Comparison of ENCODE assay signal across 8 cellular contexts in genomic region chr6:27890351-27891299, GRCh38. TPM values are rescaled to one million over a fixed set of nuclear protein-coding genes. Genes with fewer than 3 reads are reported as not detected.
DNase-seq lines count a peak whose midpoint lies in the region; ATAC-seq and TF ChIP-seq lines count a peak whose summit lies in the region.

No MANE protein-coding gene starts in this region.

- no peaks in the 10 kb centered on the region for H3K36me3 ChIP-seq in testis (ENCODE audit: low read depth, missing control alignments)

- WGBS in testis, 2 donors: 3 to 9% methylated on average over 42 to 57 of the region's 57 CpGs

- intact Hi-C loops in testis (cut with DNase I; ENCODE audit: low total_unique reads): no loop called here

- no peaks in the 10 kb centered on the region for H3K27me3 Mint-ChIP-seq in activated CD4-positive, alpha-beta memory T cell treated with anti-CD3 and anti-CD28 coated beads, Interleukin-2, amount 10 ng/mL, durations not matched to agents 7 days and 5 days
- H3K27me3 Mint-ChIP-seq in effector memory CD8-positive, alpha-beta T cell: no peaks in the 10 kb centered on the region

- peaks cover 10% of the 10 kb centered on the region for H3K36me3 Mint-ChIP-seq in activated CD4-positive, alpha-beta memory T cell treated with anti-CD3 and anti-CD28 coated beads, Interleukin-2, amount 10 ng/mL, durations not matched to agents 7 days and 5 days (ENCODE audit: low read depth)
- H3K36me3 Mint-ChIP-seq in effector memory CD8-positive, alpha-beta T cell (ENCODE audit: insufficient read depth): no peaks in the 10 kb centered on the region

- POLR2A ChIA-PET in activated CD4-positive, alpha-beta memory T cell treated with anti-CD3 and anti-CD28 coated beads, Interleukin-2, amount 10 ng/mL, durations not matched to agents 7 days and 5 days (lab: Charles Lee): interaction anchor here (0.7 to 10.4 kb wide), 56 partner anchors 9 to 1870 kb away, joined by 3 to 1034 read pairs (median 5); partner anchors contain the start of gene ZKSCAN4

- no peak for TF ChIP-seq POLR2A in testis (IDR thresholded peaks at IDR 0.05)

- H3K27me3 ChIP-seq in testis: no peaks in the 10 kb centered on the region

- H3K4me3 ChIP-seq in testis: peak overlapping the region; percentile 2 to 44

- H3K27ac Mint-ChIP-seq in activated CD4-positive, alpha-beta memory T cell treated with anti-CD3 and anti-CD28 coated beads, Interleukin-2, amount 10 ng/mL, durations not matched to agents 7 days and 5 days: no peak overlapping the region
- peak overlapping the region in 1 of 2 donors; percentile 85 for H3K27ac Mint-ChIP-seq in effector memory CD8-positive, alpha-beta T cell

- peaks cover 41% of the 10 kb centered on the region for H3K4me1 Mint-ChIP-seq in activated CD4-positive, alpha-beta memory T cell treated with anti-CD3 and anti-CD28 coated beads, Interleukin-2, amount 10 ng/mL, durations not matched to agents 7 days and 5 days
- H3K4me1 Mint-ChIP-seq in effector memory CD8-positive, alpha-beta T cell (ENCODE audit: low read depth in 2 of 2): peaks cover 30 to 36% of the 10 kb centered on the region in 2 donors

- H3K9me3 Mint-ChIP-seq in activated CD4-positive, alpha-beta memory T cell treated with anti-CD3 and anti-CD28 coated beads, Interleukin-2, amount 10 ng/mL, durations not matched to agents 7 days and 5 days: no peaks in the 10 kb centered on the region
- H3K9me3 Mint-ChIP-seq in effector memory CD8-positive, alpha-beta T cell: peaks cover 0 to 7% of the 10 kb centered on the region in 2 donors

- no peak for TF ChIP-seq CTCF in testis (IDR thresholded peaks at IDR 0.05)

- CTCF ChIA-PET in activated CD4-positive, alpha-beta memory T cell treated with anti-CD3 and anti-CD28 coated beads, Interleukin-2, amount 10 ng/mL, durations not matched to agents 7 days and 5 days (lab: Charles Lee): interaction anchor here (0.7 to 2.1 kb wide), 17 partner anchors 12 to 760 kb away, joined by 3 to 23 read pairs (median 5); a partner anchor contains a TSS

- H3K9me3 ChIP-seq in testis: no peaks in the 10 kb centered on the region

- peak overlapping the region in 1 of 2 donors; percentile 15 for H3K27ac ChIP-seq in testis

- no peak overlapping the region for H3K4me3 Mint-ChIP-seq in activated CD4-positive, alpha-beta memory T cell treated with anti-CD3 and anti-CD28 coated beads, Interleukin-2, amount 10 ng/mL, durations not matched to agents 7 days and 5 days
- H3K4me3 Mint-ChIP-seq in effector memory CD8-positive, alpha-beta T cell: peak overlapping the region in 1 of 2 donors; percentile 70

- peak; percentile 91 to 95 for DNase-seq in SHP77 (lab: John Stamatoyannopoulos, UW)
- DNase-seq in SHP77 treated with DMSO at 0.1 percent for 48 hours (lab: John Stamatoyannopoulos, UW): no peak
- DNase-seq in NCI-H2227 (lab: John Stamatoyannopoulos, UW; ENCODE audit: unreplicated experiment): peak; percentile 95
- peak; percentile 89 for DNase-seq in activated CD4-positive, alpha-beta memory T cell treated with anti-CD3 and anti-CD28 coated beads, Interleukin-2, amount 10 ng/mL, durations not matched to agents 7 days and 5 days
- DNase-seq in effector memory CD8-positive, alpha-beta T cell: peak; percentile 74 to 82 (median 79)
- peak; percentile 79 for DNase-seq in mucosa of gallbladder (ENCODE audit: low spot score)
- peak; percentile 67 for DNase-seq in testis

- H3K4me1 ChIP-seq in testis: peaks cover under 1% of the 10 kb centered on the region

- peak; percentile 45 for ATAC-seq in HG02840 (IDR thresholded peaks at IDR 0.05; ENCODE audit: low FRiP score, unreplicated experiment)
- peak; percentile 57 for ATAC-seq in effector memory CD8-positive, alpha-beta T cell (replicated peaks)

RNA-seq across cellular contexts. Expression of gene OR2B2, which starts 21.6 kb away (rescaled TPM):
- total RNA-seq in activated CD4-positive, alpha-beta memory T cell treated with anti-CD3 and anti-CD28 coated beads, Interleukin-2, amount 10 ng/mL, durations not matched to agents 7 days and 5 days: not detected
- not detected for total RNA-seq in mucosa of gallbladder
- not detected for total RNA-seq in testis
- not detected for polyA plus RNA-seq in testis (ENCODE audit: insufficient read depth, low read depth, low replicate concordance)
